In the genomic region with DNA sequence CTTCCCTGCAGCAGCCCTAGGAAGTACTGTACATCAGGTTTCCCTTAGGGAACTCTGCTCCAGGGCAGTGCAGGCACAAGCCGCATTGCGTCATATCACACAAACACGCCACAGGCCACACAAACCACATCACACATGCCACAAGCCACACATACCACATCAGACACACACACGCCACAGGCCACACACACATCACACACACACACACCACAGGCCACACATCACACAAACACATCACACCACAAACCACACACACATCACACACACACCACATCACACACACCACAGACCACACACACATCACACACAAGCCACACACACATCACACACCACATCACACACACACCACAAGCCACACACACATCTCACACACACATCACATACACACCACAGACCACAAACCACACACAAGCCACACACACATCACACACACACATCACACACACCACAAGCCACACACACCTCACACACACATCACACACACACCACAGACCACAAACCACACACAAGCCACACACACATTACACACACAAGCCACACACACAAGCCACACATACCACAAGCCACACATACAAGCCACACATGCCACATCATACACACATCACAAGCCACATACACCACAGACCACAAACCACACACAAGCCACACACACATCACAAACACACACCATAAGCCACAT, we compare ENCODE assay signal across 10 cellular contexts. TPM values are rescaled to one million over a fixed set of nuclear protein-coding genes. Genes with fewer than 3 reads are reported as not detected.
DNase-seq lines count a peak whose midpoint lies in the region; ATAC-seq and TF ChIP-seq lines count a peak whose summit lies in the region.
"Had no signal": no experiment of that assay in that cellular context is flagged by ENCODE, and none has a peak within 500 bp of the region (broad histone marks: within the 10 kb centered on the region; RNA-seq: fewer than 3 reads in every experiment).

No MANE protein-coding gene starts in this region.

- H3K4me3 ChIP-seq in Jurkat, Clone E6-1 (ENCODE audit: low read length), result no peak overlapping the region
- H3K4me3 ChIP-seq in coronary artery, result no peak overlapping the region

- intact Hi-C loops in natural killer cell (cut with micrococcal nuclease), result no loop called here
- intact Hi-C loops in left cardiac atrium (cut with DNase I), result no loop called here

- H3K27ac Mint-ChIP-seq in activated T-helper 17 cell treated with anti-CD3 and anti-CD28 coated beads, Interleukin-2, amount 50 U/mL, for 72 hours, result no peak overlapping the region
- H3K27ac Mint-ChIP-seq in natural killer cell, result no peak overlapping the region
- H3K27ac Mint-ChIP-seq: T-helper 1 cell treated with Interleukin-12 subunit alpha and Interleukin-12 subunit beta and Interleukin-4 antibody, amounts not matched to agents 30 μg/mL and 1 μg/mL, for 36 hours had no signal

- H3K4me3 Mint-ChIP-seq in activated T-helper 17 cell treated with anti-CD3 and anti-CD28 coated beads, Interleukin-2, amount 50 U/mL, for 72 hours, result no peak overlapping the region
- no peak overlapping the region for H3K4me3 Mint-ChIP-seq in natural killer cell
- H3K4me3 Mint-ChIP-seq: T-helper 1 cell treated with Interleukin-12 subunit alpha and Interleukin-12 subunit beta and Interleukin-4 antibody, amounts not matched to agents 30 μg/mL and 1 μg/mL, for 36 hours had no signal

- H3K27me3 Mint-ChIP-seq in activated T-helper 17 cell treated with anti-CD3 and anti-CD28 coated beads, Interleukin-2, amount 50 U/mL, for 72 hours, result no peaks in the 10 kb centered on the region
- peaks cover 0 to 3% of the 10 kb centered on the region in 2 donors for H3K27me3 Mint-ChIP-seq in natural killer cell (ENCODE audit: low read depth in 2 of 2)

- H3K9me3 Mint-ChIP-seq in activated T-helper 17 cell treated with anti-CD3 and anti-CD28 coated beads, Interleukin-2, amount 50 U/mL, for 72 hours, result no peaks in the 10 kb centered on the region
- H3K9me3 Mint-ChIP-seq in natural killer cell, result no peaks in the 10 kb centered on the region
- H3K9me3 Mint-ChIP-seq: T-helper 1 cell treated with Interleukin-12 subunit alpha and Interleukin-12 subunit beta and Interleukin-4 antibody, amounts not matched to agents 30 μg/mL and 1 μg/mL, for 36 hours had no signal

- H3K4me1 Mint-ChIP-seq in activated T-helper 17 cell treated with anti-CD3 and anti-CD28 coated beads, Interleukin-2, amount 50 U/mL, for 72 hours, result no peaks in the 10 kb centered on the region
- peaks cover 0 to 3% of the 10 kb centered on the region in 2 donors for H3K4me1 Mint-ChIP-seq in natural killer cell

- H3K36me3 Mint-ChIP-seq in activated T-helper 17 cell treated with anti-CD3 and anti-CD28 coated beads, Interleukin-2, amount 50 U/mL, for 72 hours (ENCODE audit: low read depth), result no peaks in the 10 kb centered on the region
- H3K36me3 Mint-ChIP-seq in natural killer cell, result no peaks in the 10 kb centered on the region

- DNase-seq in EH (ENCODE audit: low read depth), result peak; percentile 44
- DNase-seq in Jurkat, Clone E6-1 (ENCODE audit: low read depth, low spot score), result peak; percentile 52
- peak; percentile 62 for DNase-seq in natural killer cell
- no peak for DNase-seq in coronary artery (ENCODE audit: low spot score)
- DNase-seq in left cardiac atrium, result no peak

- no peak for TF ChIP-seq CTCF in natural killer cell (IDR thresholded peaks at IDR 0.05)
- no peak for TF ChIP-seq CTCF in coronary artery (IDR thresholded peaks at IDR 0.05)

- H3K27ac ChIP-seq in coronary artery, result no peak overlapping the region

- peak; percentile 59 for ATAC-seq in activated T-helper 17 cell treated with anti-CD3 and anti-CD28 coated beads, Interleukin-2, amount 50 U/mL, for 72 hours (replicated peaks)
- peak; percentile 46 to 73 (median 49) for ATAC-seq in natural killer cell
- ATAC-seq in HG03432 (IDR thresholded peaks at IDR 0.05; ENCODE audit: unreplicated experiment), result no peak
- ATAC-seq in HG03460 (IDR thresholded peaks at IDR 0.05; ENCODE audit: unreplicated experiment), result no peak
- ATAC-seq in left cardiac atrium, result no peak

RNA-seq across cellular contexts. Expression of a gene that starts 53.5 kb away (rescaled TPM):
- polyA plus RNA-seq in Jurkat, Clone E6-1 (2012; ENCODE audit: insufficient read depth, insufficient read length), result 21.8 TPM
- total RNA-seq in activated T-helper 17 cell treated with anti-CD3 and anti-CD28 coated beads, Interleukin-2, amount 50 U/mL, for 72 hours, result 10 to 100 TPM; 39.9 to 47.0 TPM
- 10 to 100 TPM; 26.3 to 31.0 (median 30.4) TPM for total RNA-seq in natural killer cell
- 10 to 100 TPM in 1 of 2 donors, 1 to 10 TPM in 1; 9.4 to 11.2 TPM for total RNA-seq in left cardiac atrium

RNA-seq across cellular contexts. Expression of a gene that starts 55.9 kb away (rescaled TPM):
- not detected for polyA plus RNA-seq in Jurkat, Clone E6-1 (2012; ENCODE audit: insufficient read depth, insufficient read length)
- not detected for total RNA-seq in activated T-helper 17 cell treated with anti-CD3 and anti-CD28 coated beads, Interleukin-2, amount 50 U/mL, for 72 hours
- total RNA-seq in natural killer cell (not detected), left cardiac atrium (not detected)
- total RNA-seq: glomerular endothelial cell had no signal

Comparison
In these comparisons a context has a peak if more than half of its experiments do, and no peak if none do; other contexts are left out.
1. DNase-seq: peak in EH (single experiment), Jurkat, Clone E6-1 (single experiment) and natural killer cell (single experiment); none in coronary artery (single experiment) and left cardiac atrium (single experiment).
2. ATAC-seq: peak in activated T-helper 17 cell treated with anti-CD3 and anti-CD28 coated beads, Interleukin-2, amount 50 U/mL, for 72 hours (single experiment) and natural killer cell (3 of 3); none in HG03432 (single experiment), HG03460 (single experiment) and left cardiac atrium (0 of 2).